1 cellular context compared by ENCODE assay signal in genomic region chr16:20916289-20916688, GRCh38.
TF ChIP-seq lines count a peak whose summit lies in the region.

No MANE protein-coding gene starts in this region.

TF ChIP-seq in GM23338, 12 proteins besides CTCF, POLR2A, EP300 and RAD21 (continued from another document):
- no peak for TF ChIP-seq EZH2 (IDR thresholded peaks at IDR 0.05; ENCODE audit: low read depth, unreplicated experiment)
- no peak for TF ChIP-seq STAT1 (IDR thresholded peaks at IDR 0.05; ENCODE audit: unreplicated experiment)
- no peak for TF ChIP-seq NANOG (IDR thresholded peaks at IDR 0.05; ENCODE audit: borderline replicate concordance)
- TF ChIP-seq ZNF462 (CRISPR knock-in tag; IDR thresholded peaks at IDR 0.05), result no peak
- no peak for TF ChIP-seq POLR2AphosphoS5 (IDR thresholded peaks at IDR 0.05; ENCODE audit: low read depth)
TF ChIP-seq in GM23338: peak in this region for 0.
